ENCODE assay signal across 10 cellular contexts in the genomic region with DNA sequence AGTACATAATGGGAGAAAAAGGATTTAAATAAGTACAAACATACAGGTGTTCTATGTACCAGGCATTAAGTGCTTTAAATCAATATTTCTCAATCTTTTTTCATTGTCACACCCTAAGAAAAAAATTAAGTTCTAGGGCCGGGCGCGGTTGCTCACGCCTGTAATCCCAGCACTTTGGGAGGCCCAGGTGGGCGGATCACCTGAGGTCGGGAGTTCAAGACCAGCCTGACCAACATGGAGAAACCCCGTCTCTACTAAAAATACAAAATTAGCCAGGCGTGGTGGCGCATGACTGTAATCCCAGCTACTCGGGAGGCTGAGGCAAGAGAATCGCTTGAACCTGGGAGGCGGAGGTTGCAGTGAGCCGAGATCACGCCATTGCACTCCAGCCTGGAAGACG. TPM values are rescaled to one million over a fixed set of nuclear protein-coding genes. Genes with fewer than 3 reads are reported as not detected.
DNase-seq lines count a peak whose midpoint lies in the region; ATAC-seq and TF ChIP-seq lines count a peak whose summit lies in the region.
"Not testable (repeated sequence)": the region's sequence is repeated elsewhere in the genome, so short reads cannot be mapped to it uniquely, and the experiment has no call there.
"Had no signal": no experiment of that assay in that cellular context is flagged by ENCODE, and none has a peak within 500 bp of the region (broad histone marks: within the 10 kb centered on the region; RNA-seq: fewer than 3 reads in every experiment).

No MANE protein-coding gene starts in this region.

- not testable (repeated sequence) for DNase-seq in GM12864 (ENCODE audit: low read depth); OCI-LY7 (ENCODE audit: low spot score); activated T-cell treated with anti-CD3 and anti-CD28 coated beads, Interleukin-2, amount 50 U/mL, for 24 hours; chondrocyte (ENCODE audit: low spot score); heart left ventricle

- H3K4me3 ChIP-seq in GM12864 (ENCODE audit: low read depth, low read length), result peak overlapping the region; percentile 71
- peak overlapping the region; percentile 80 for H3K4me3 ChIP-seq in OCI-LY7 (ENCODE audit: low read depth, low read length, poor library complexity, severe bottlenecking)
- peak overlapping the region; percentile 65 to 100 (median 84) for H3K4me3 ChIP-seq in heart left ventricle
- H3K4me3 ChIP-seq in muscle layer of colon (ENCODE audit: low read depth in 1 of 2, low read length in 2 of 2), result peak overlapping the region in 1 of 2 donors; percentile 97
- peak overlapping the region; percentile 94 for H3K4me3 ChIP-seq in skeletal muscle satellite cell (ENCODE audit: low read length)

- CTCF ChIA-PET in OCI-LY7 (lab: Charles Lee; ENCODE audit: unreplicated experiment), result interaction anchor here (1.0 kb wide), 1 partner anchor 53 kb away, joined by 3 read pairs; no protein-coding TSS in a partner anchor

- H3K27ac Mint-ChIP-seq in activated T-cell treated with anti-CD3 and anti-CD28 coated beads, Interleukin-2, amount 50 U/mL, for 24 hours, result peak overlapping the region; percentile 100
- H3K27ac Mint-ChIP-seq in chondrocyte (ENCODE audit: unreplicated experiment), result peak overlapping the region; percentile 100

- H3K9me3 ChIP-seq in OCI-LY7 (ENCODE audit: low read length); heart left ventricle; muscle layer of colon (ENCODE audit: low read length); skeletal muscle satellite cell (replicated peaks; ENCODE audit: low read length): not testable (repeated sequence)

- H3K27me3 ChIP-seq in heart left ventricle; muscle layer of colon (ENCODE audit: control insufficient read depth in 1 of 2, insufficient read depth in 2 of 2, low read length in 2 of 2); skeletal muscle satellite cell (ENCODE audit: control insufficient read depth, insufficient read depth, low read length): not testable (repeated sequence)

- not testable (repeated sequence) for H3K27me3 Mint-ChIP-seq in activated T-cell treated with anti-CD3 and anti-CD28 coated beads, Interleukin-2, amount 50 U/mL, for 24 hours; chondrocyte (ENCODE audit: low read depth)

- H3K4me1 Mint-ChIP-seq in activated T-cell treated with anti-CD3 and anti-CD28 coated beads, Interleukin-2, amount 50 U/mL, for 24 hours (ENCODE audit: low read depth), result peaks cover 24% of the 10 kb centered on the region
- H3K4me1 Mint-ChIP-seq in chondrocyte (ENCODE audit: low read depth), result peaks cover 24% of the 10 kb centered on the region

- not testable (repeated sequence) for ATAC-seq in heart left ventricle

- 78 to 81% (median 79%) methylated on average over 15 of the region's 15 CpGs for WGBS in heart left ventricle, 4 donors

- TF ChIP-seq CTCF in GM12864 (IDR thresholded peaks at IDR 0.05; ENCODE audit: low read depth, low read length, missing control alignments); OCI-LY7 (conservative IDR thresholded peaks at IDR 0.05; ENCODE audit: low read length); chondrocyte (IDR thresholded peaks at IDR 0.05); heart left ventricle (IDR thresholded peaks at IDR 0.05): not testable (repeated sequence)

- not testable (repeated sequence) for TF ChIP-seq POLR2A in heart left ventricle (IDR thresholded peaks at IDR 0.05)

- peak overlapping the region; percentile 77 for H3K4me2 ChIP-seq in OCI-LY7 (ENCODE audit: low read length)
- H3K4me2 ChIP-seq in skeletal muscle satellite cell (ENCODE audit: low read length), result peak overlapping the region; percentile 95

- H3K9ac ChIP-seq in muscle layer of colon (ENCODE audit: low read length) (peak overlapping the region; percentile 93), skeletal muscle satellite cell (ENCODE audit: low read depth, low read length) (peak overlapping the region; percentile 98)

- H4K20me1 ChIP-seq in OCI-LY7 (ENCODE audit: insufficient read depth, low read length), result not testable (repeated sequence)

- H3K79me2 ChIP-seq in OCI-LY7 (ENCODE audit: insufficient read depth, low read depth, low read length), result peaks cover 34% of the 10 kb centered on the region

- intact Hi-C loops in OCI-LY7 (cut with micrococcal nuclease; ENCODE audit: unreplicated experiment) (loop anchor here (1.0 kb wide), 1 partner anchor 22 kb away; no protein-coding TSS in a partner anchor), heart left ventricle (cut with DNase I) (loop anchor here in 9 of 10 donors (2.0 to 10.0 kb wide), 6 partner anchors 64 to 372 kb away; partner anchors contain the start of genes KCNC4 (in 4 of the 9), RBM15 (in 3 of the 9) and STRIP1 (in 1 of the 9))

- not testable (repeated sequence) for H3K9me2 ChIP-seq in OCI-LY7 (ENCODE audit: insufficient read depth, low read length)

- not testable (repeated sequence) for H3K9me3 Mint-ChIP-seq in activated T-cell treated with anti-CD3 and anti-CD28 coated beads, Interleukin-2, amount 50 U/mL, for 24 hours; chondrocyte (ENCODE audit: low read depth)

- peak overlapping the region; percentile 65 for H3K27ac ChIP-seq in OCI-LY7 (ENCODE audit: low read depth, low read length, poor library complexity, severe bottlenecking)
- H3K27ac ChIP-seq in heart left ventricle, result peak overlapping the region in 5 of 12 donors; percentile 93 to 97 (median 97)
- H3K27ac ChIP-seq in muscle layer of colon (ENCODE audit: low read depth, low read length), result not testable (repeated sequence)

- POLR2A ChIA-PET in OCI-LY7 (lab: Charles Lee), result interaction anchor here (1.0 kb wide), 3 partner anchors 9 to 20 kb away, joined by 3 to 4 read pairs (median 4); no protein-coding TSS in a partner anchor

- H3K4me1 ChIP-seq in OCI-LY7 (ENCODE audit: insufficient read depth, low read length, poor library complexity, severe bottlenecking), result peaks cover 20% of the 10 kb centered on the region
- H3K4me1 ChIP-seq in heart left ventricle, result peaks cover 0 to 25% (median 18%) of the 10 kb centered on the region in 12 donors
- peaks cover 21% of the 10 kb centered on the region for H3K4me1 ChIP-seq in muscle layer of colon (ENCODE audit: insufficient read depth, low read length)
- peaks cover 11% of the 10 kb centered on the region for H3K4me1 ChIP-seq in skeletal muscle satellite cell (ENCODE audit: control insufficient read depth, insufficient read depth, low read length)

- H3K4me3 Mint-ChIP-seq in activated T-cell treated with anti-CD3 and anti-CD28 coated beads, Interleukin-2, amount 50 U/mL, for 24 hours, result peak overlapping the region; percentile 100
- peak overlapping the region; percentile 95 for H3K4me3 Mint-ChIP-seq in chondrocyte (ENCODE audit: unreplicated experiment)

- BruUV-seq in OCI-LY7 (replicated peaks; lab: Mats Ljungman, UMichigan), result not testable (repeated sequence)

- H2AFZ ChIP-seq in OCI-LY7 (ENCODE audit: low read length), result not testable (repeated sequence)

- H3K36me3 Mint-ChIP-seq in activated T-cell treated with anti-CD3 and anti-CD28 coated beads, Interleukin-2, amount 50 U/mL, for 24 hours (ENCODE audit: low read depth), result peaks cover 54% of the 10 kb centered on the region
- not testable (repeated sequence) for H3K36me3 Mint-ChIP-seq in chondrocyte (ENCODE audit: low read depth)

- H3K36me3 ChIP-seq in OCI-LY7 (ENCODE audit: insufficient read depth, low read length) (peaks cover 47% of the 10 kb centered on the region), heart left ventricle (peaks cover 0 to 48% (median 44%) of the 10 kb centered on the region in 9 donors), muscle layer of colon (ENCODE audit: insufficient read depth, low read length) (peaks cover 34% of the 10 kb centered on the region), skeletal muscle satellite cell (ENCODE audit: insufficient read depth, low read length) (peaks cover 32% of the 10 kb centered on the region)

RNA-seq across cellular contexts. Expression of gene LAMTOR5, which starts 1.1 kb away (rescaled TPM):
- total RNA-seq in OCI-LY7 (2014; rRNA removed; shearing (Covaris generic)), result 109 and 111 TPM in 2 replicates
- total RNA-seq in OCI-LY7 (2022) (104 and 123 TPM in 2 replicates), chondrocyte (97.1 to 112 TPM (median 104 TPM) in 3 replicates), heart left ventricle (100 to 1,000 TPM; 130 to 267 (median 221) TPM)
- polyA plus RNA-seq in heart left ventricle, result 100 to 1,000 TPM; 510 to 549 TPM
- 73.8 and 90.6 TPM in 2 replicates for total RNA-seq in skeletal muscle satellite cell (2012; rRNA removed)

RNA-seq across cellular contexts. Expression of gene SLC16A4, which starts 15.6 kb away (rescaled TPM):
- 0.22 TPM in 1 of 2 replicates, not detected in the other for total RNA-seq in OCI-LY7 (2014; rRNA removed; shearing (Covaris generic))
- total RNA-seq in OCI-LY7 (2022) (0.15 and 0.38 TPM in 2 replicates), chondrocyte (16.5 to 23.9 TPM (median 17.0 TPM) in 3 replicates), heart left ventricle (1 to 10 TPM; 1.6 to 4.8 (median 2.3) TPM)
- 1 to 10 TPM in 1 of 2 donors, under 1 TPM in 1; 1.00 to 1.9 TPM for polyA plus RNA-seq in heart left ventricle
- total RNA-seq in skeletal muscle satellite cell (2012; rRNA removed), result 17.0 and 30.9 TPM in 2 replicates

RNA-seq across cellular contexts. Expression of gene PROK1, which starts 44.5 kb away (rescaled TPM):
- not detected in 2 replicates for total RNA-seq in OCI-LY7 (2014; rRNA removed; shearing (Covaris generic))
- total RNA-seq in OCI-LY7 (2022) (not detected in 2 replicates), chondrocyte (not detected in 3 replicates), heart left ventricle (1 to 10 TPM in 1 of 9 donors, under 1 TPM in 4, not detected in 4; 0.23 to 2.1 (median 0.40) TPM)
- polyA plus RNA-seq in heart left ventricle, result 1 to 10 TPM in 1 of 2 donors, under 1 TPM in 1; 0.07 to 3.4 TPM
- total RNA-seq in skeletal muscle satellite cell (2012; rRNA removed), result not detected in 2 replicates
- total RNA-seq: H7, HT-29, pulmonary artery endothelial cell had no signal
